Comparison of ENCODE assay signal across 30 cellular contexts in the genomic region with DNA sequence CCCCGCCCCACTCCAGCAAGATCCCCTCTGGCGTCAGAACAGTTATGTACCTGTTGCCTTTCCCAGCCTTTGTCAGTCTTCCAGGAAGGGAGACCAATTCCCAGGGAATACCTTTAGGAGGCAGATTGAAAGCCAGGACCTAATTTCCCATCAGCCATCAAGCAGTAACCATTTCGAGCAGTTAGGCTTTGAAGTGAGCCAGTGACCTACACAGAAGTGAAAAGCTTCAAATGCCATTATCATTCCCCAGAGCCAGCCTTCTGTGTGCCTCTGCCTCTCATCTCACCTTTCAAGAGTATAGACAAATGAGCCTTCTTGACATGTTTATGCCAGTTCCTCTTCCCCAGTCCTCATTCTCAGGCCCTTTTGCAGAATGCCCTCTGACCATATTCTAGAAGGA.
"Had no signal": no experiment of that assay in that cellular context is flagged by ENCODE, and none has a peak within 500 bp of the region (broad histone marks: within the 10 kb centered on the region; RNA-seq: fewer than 3 reads in every experiment).

No MANE protein-coding gene starts in this region.

- DNase-seq: activated B cell treated with CpG ODN at 0.5 μM for 24 hours; activated CD4-positive, alpha-beta T cell treated with anti-CD3 and anti-CD28 coated beads for 48 hours; activated CD4-positive, alpha-beta T cell treated with anti-CD3 and anti-CD28 coated beads, Interleukin-2, amount 50 U/mL, for 1 hour; activated CD4-positive, alpha-beta T cell treated with anti-CD3 and anti-CD28 coated beads, Interleukin-2, amount 50 U/mL, for 48 hours; activated CD8-positive, alpha-beta memory T cell treated with anti-CD3 and anti-CD28 coated beads for 24 hours; activated CD8-positive, alpha-beta T cell treated with anti-CD3 and anti-CD28 coated beads for 36 hours; activated effector memory CD4-positive, alpha-beta T cell treated with Interleukin-2 at 50 U/mL for 16 hours; activated gamma-delta T cell treated with Interleukin-2 at 50 U/mL for 16 hours; activated naive CD4-positive, alpha-beta T cell treated with anti-CD3 and anti-CD28 coated beads, Interleukin-2, amount 50 U/mL, for 16 hours; activated naive CD4-positive, alpha-beta T cell treated with Interleukin-2 at 50 U/mL for 16 hours; activated T-cell treated with anti-CD3 and anti-CD28 coated beads, Interleukin-2, amount 50 U/mL, for 4 hours; amniotic stem cell; brain microvascular endothelial cell; dorsolateral prefrontal cortex; effector memory CD4-positive, alpha-beta T cell; endodermal cell; foreskin fibroblast; glutamatergic neuron; T-helper 1 cell; T-helper 17 cell; T1000 had no signal

- H3K4me3 ChIP-seq: coronary artery, dorsolateral prefrontal cortex had no signal

- H3K27ac Mint-ChIP-seq: activated B cell treated with CpG ODN at 0.5 μM for 24 hours; activated CD8-positive, alpha-beta T cell treated with anti-CD3 and anti-CD28 coated beads for 36 hours; activated naive CD8-positive, alpha-beta T cell; activated T-helper 17 cell treated with anti-CD3 and anti-CD28 coated beads, Interleukin-2, amount 50 U/mL, for 72 hours; dendritic cell treated with granulocyte-macrophage colony-stimulating factor and Interleukin-4, amounts not matched to agents 40 ng/mL and 50 ng/mL, for 4 days; endodermal cell; T-helper 17 cell; T-helper 2 cell treated with Interferon-gamma antibody and Interleukin-4, amounts not matched to agents 5 μg/mL and 100 μg/mL, for 36 hours had no signal

- H3K4me3 Mint-ChIP-seq: activated B cell treated with CpG ODN at 0.5 μM for 24 hours; activated CD8-positive, alpha-beta T cell treated with anti-CD3 and anti-CD28 coated beads for 36 hours; activated naive CD8-positive, alpha-beta T cell; activated T-cell treated with anti-CD3 and anti-CD28 coated beads, Interleukin-2, amount 50 U/mL, for 4 hours; activated T-helper 17 cell treated with anti-CD3 and anti-CD28 coated beads, Interleukin-2, amount 50 U/mL, for 72 hours; central memory CD8-positive, alpha-beta T cell; dendritic cell treated with granulocyte-macrophage colony-stimulating factor and Interleukin-4, amounts not matched to agents 40 ng/mL and 50 ng/mL, for 4 days; endodermal cell; T-helper 17 cell; T-helper 2 cell treated with Interferon-gamma antibody and Interleukin-4, amounts not matched to agents 5 μg/mL and 100 μg/mL, for 36 hours had no signal

- H3K36me3 Mint-ChIP-seq: activated naive CD8-positive, alpha-beta T cell had no signal

- H3K27me3 Mint-ChIP-seq: dendritic cell treated with granulocyte-macrophage colony-stimulating factor and Interleukin-4, amounts not matched to agents 40 ng/mL and 50 ng/mL, for 4 days had no signal

- H3K36me3 ChIP-seq: brain microvascular endothelial cell, WERI-Rb-1 had no signal

- H3K4me1 Mint-ChIP-seq: activated B cell treated with CpG ODN at 0.5 μM for 24 hours; activated T-helper 17 cell treated with anti-CD3 and anti-CD28 coated beads, Interleukin-2, amount 50 U/mL, for 72 hours; central memory CD8-positive, alpha-beta T cell; endodermal cell; T-helper 17 cell had no signal

- H3K9me3 Mint-ChIP-seq: activated B cell treated with CpG ODN at 0.5 μM for 24 hours; activated CD8-positive, alpha-beta T cell treated with anti-CD3 and anti-CD28 coated beads for 36 hours; activated T-cell treated with anti-CD3 and anti-CD28 coated beads, Interleukin-2, amount 50 U/mL, for 4 hours; activated T-helper 17 cell treated with anti-CD3 and anti-CD28 coated beads, Interleukin-2, amount 50 U/mL, for 72 hours; central memory CD8-positive, alpha-beta T cell; dendritic cell treated with granulocyte-macrophage colony-stimulating factor and Interleukin-4, amounts not matched to agents 40 ng/mL and 50 ng/mL, for 4 days; endodermal cell; T-helper 2 cell treated with Interferon-gamma antibody and Interleukin-4, amounts not matched to agents 5 μg/mL and 100 μg/mL, for 36 hours had no signal

- ATAC-seq: activated CD4-positive, CD25-positive, alpha-beta regulatory T cell treated with anti-CD3 and anti-CD28 coated beads, Interleukin-2, amount 50 U/mL, for 24 hours; activated CD8-positive, alpha-beta T cell treated with anti-CD3 and anti-CD28 coated beads for 36 hours; activated T-cell treated with anti-CD3 and anti-CD28 coated beads, Interleukin-2, amount 50 U/mL, for 4 hours; activated T-helper 17 cell treated with anti-CD3 and anti-CD28 coated beads, Interleukin-2, amount 50 U/mL, for 72 hours; esophagus mucosa; T-helper 17 cell had no signal

- H3K27me3 ChIP-seq: brain microvascular endothelial cell had no signal

- H3K27ac ChIP-seq: brain microvascular endothelial cell, coronary artery, dorsolateral prefrontal cortex, WERI-Rb-1 had no signal
